In genomic region chr1:12177156-12177998, GRCh38 we compare ENCODE assay signal across 10 cellular contexts. TPM values are rescaled to one million over a fixed set of nuclear protein-coding genes. Genes with fewer than 3 reads are reported as not detected.
A peak's percentile ranks its signal among the peaks of the same experiment; 100 is the strongest.
DNase-seq lines count a peak whose midpoint lies in the region; ATAC-seq, FAIRE-seq and TF ChIP-seq lines count a peak whose summit lies in the region.
"Had no signal": no experiment of that assay in that cellular context is flagged by ENCODE, and none has a peak within 500 bp of the region (broad histone marks: within the 10 kb centered on the region; RNA-seq: fewer than 3 reads in every experiment).

No MANE protein-coding gene starts in this region.

- DNase-seq in HL-60 (ENCODE audit: low read depth in 1 of 2, low spot score in 1 of 2): peak in 1 of 2 experiments; percentile 41
- no peak for DNase-seq in astrocyte (ENCODE audit: low read depth)
- DNase-seq in GM19240 (ENCODE audit: insufficient read length, low spot score): no peak
- DNase-seq in body of pancreas: no peak
- no peak for DNase-seq in D341Med (ENCODE audit: low spot score)

- intact Hi-C loops in body of pancreas (cut with DNase I): no loop called here

- H3K79me2 ChIP-seq in astrocyte (ENCODE audit: insufficient read depth, low read length): no peaks in the 10 kb centered on the region

- H3K4me3 ChIP-seq in BLaER1: no peak overlapping the region
- H3K4me3 ChIP-seq in HL-60 (replicated peaks; ENCODE audit: insufficient read depth, low read length): no peak overlapping the region
- no peak overlapping the region for H3K4me3 ChIP-seq in astrocyte (ENCODE audit: insufficient read depth, low read depth, low read length)
- peak overlapping the region; percentile 54 to 66 for H3K4me3 ChIP-seq in neutrophil (ENCODE audit: low read depth in 1 of 2, low read length in 1 of 2)
- no peak overlapping the region for H3K4me3 ChIP-seq in body of pancreas
- H3K4me3 ChIP-seq: thyroid gland had no signal

- TF ChIP-seq POLR2A in body of pancreas (IDR thresholded peaks at IDR 0.05): no peak

- H3K4me1 ChIP-seq in BLaER1 (peaks cover 85% of the 10 kb centered on the region), astrocyte (ENCODE audit: insufficient read depth, low read length) (peaks cover 18% of the 10 kb centered on the region), neutrophil (ENCODE audit: control insufficient read depth in 1 of 2, insufficient read depth in 1 of 2, low read depth in 1 of 2, low read length in 1 of 2) (peaks cover 100% of the 10 kb centered on the region in 2 experiments), body of pancreas (peaks cover 12% of the 10 kb centered on the region)
- H3K4me1 ChIP-seq: foreskin keratinocyte had no signal

- H3K27me3 ChIP-seq in BLaER1 (no peaks in the 10 kb centered on the region), HL-60 (ENCODE audit: insufficient read depth, poor library complexity, severe bottlenecking) (no peaks in the 10 kb centered on the region), astrocyte (ENCODE audit: insufficient read depth, low read length) (no peaks in the 10 kb centered on the region), neutrophil (no peaks in the 10 kb centered on the region), body of pancreas (no peaks in the 10 kb centered on the region)
- H3K27me3 ChIP-seq: thyroid gland had no signal

- no peak overlapping the region for H3K4me3 Mint-ChIP-seq in astrocyte (ENCODE audit: unreplicated experiment)

- H4K20me1 ChIP-seq in BLaER1 (peaks cover 57% of the 10 kb centered on the region), astrocyte (ENCODE audit: insufficient read depth, low read length) (no peaks in the 10 kb centered on the region)

- TF ChIP-seq CTCF in HL-60 (IDR thresholded peaks at IDR 0.05; ENCODE audit: insufficient read depth, low read length) (no peak), astrocyte (IDR thresholded peaks at IDR 0.05; ENCODE audit: insufficient read depth, low read depth, low read length) (no peak), neutrophil (IDR thresholded peaks at IDR 0.05) (no peak), body of pancreas (IDR thresholded peaks at IDR 0.05) (no peak)

- 67 to 69% methylated on average over 22 to 24 of the region's 24 CpGs for WGBS in body of pancreas, 2 donors

- H3K36me3 ChIP-seq in BLaER1 (no peaks in the 10 kb centered on the region), astrocyte (ENCODE audit: insufficient read depth, low read length) (no peaks in the 10 kb centered on the region), neutrophil (peaks cover 50% of the 10 kb centered on the region), body of pancreas (replicated peaks in 1 of 2; ENCODE audit: insufficient read depth in 1 of 2, low read depth in 2 of 2) (no peaks in the 10 kb centered on the region)
- H3K36me3 ChIP-seq: thyroid gland had no signal

- ATAC-seq in HG02759 (IDR thresholded peaks at IDR 0.05; ENCODE audit: unreplicated experiment) (no peak), body of pancreas (no peak)

- H3K36me3 Mint-ChIP-seq in astrocyte (ENCODE audit: low read depth, unreplicated experiment): no peaks in the 10 kb centered on the region

- H3K4me2 ChIP-seq in BLaER1: peak overlapping the region; percentile 94
- peak overlapping the region; percentile 60 for H3K4me2 ChIP-seq in astrocyte (ENCODE audit: low read length)

- H3K9me3 ChIP-seq in BLaER1: no peaks in the 10 kb centered on the region
- H3K9me3 ChIP-seq in astrocyte (ENCODE audit: insufficient read depth, low read depth, low read length): no peaks in the 10 kb centered on the region
- no peaks in the 10 kb centered on the region for H3K9me3 ChIP-seq in neutrophil
- H3K9me3 ChIP-seq in body of pancreas: no peaks in the 10 kb centered on the region
- H3K9me3 ChIP-seq: thyroid gland had no signal

- H3K27ac ChIP-seq in BLaER1 (no peak overlapping the region), HL-60 (replicated peaks) (peak overlapping the region; percentile 81; the same call in 1 of the 2 replicates), astrocyte (ENCODE audit: low read depth, low read length) (no peak overlapping the region), neutrophil (peak overlapping the region; percentile 97), body of pancreas (peak overlapping the region in 2 of 4 donors; percentile 29 to 74)
- H3K27ac ChIP-seq: foreskin keratinocyte, thyroid gland had no signal

- H3K27ac Mint-ChIP-seq in astrocyte (ENCODE audit: unreplicated experiment): no peak overlapping the region

- H3K27me3 Mint-ChIP-seq in astrocyte (ENCODE audit: low read depth, unreplicated experiment): peaks cover 34% of the 10 kb centered on the region

- no peak overlapping the region for H3K9ac ChIP-seq in BLaER1
- H3K9ac ChIP-seq in astrocyte (ENCODE audit: low read length): no peak overlapping the region

- H3K9me3 Mint-ChIP-seq in astrocyte (ENCODE audit: unreplicated experiment): peaks cover 2% of the 10 kb centered on the region

- peaks cover 12% of the 10 kb centered on the region for H3K4me1 Mint-ChIP-seq in astrocyte (ENCODE audit: low read depth, unreplicated experiment)

- H2AFZ ChIP-seq in astrocyte (ENCODE audit: low read depth, low read length): peak overlapping the region; percentile 39

- no peak for FAIRE-seq in astrocyte (lab: Jason Lieb, UNC)

RNA-seq across cellular contexts. Expression of gene TNFRSF1B, which starts 10.6 kb away (rescaled TPM):
- 0.09 TPM in 1 of 2 replicates, not detected in the other for total RNA-seq in astrocyte
- 10 to 100 TPM; 13.7 to 28.7 TPM for total RNA-seq in body of pancreas

RNA-seq across cellular contexts. Expression of gene VPS13D, which starts 52.5 kb away (rescaled TPM):
- 25.9 and 28.8 TPM in 2 replicates for total RNA-seq in astrocyte
- 10 to 100 TPM; 54.0 to 63.3 TPM for total RNA-seq in body of pancreas

Comparison
In these comparisons a context has a peak if more than half of its experiments do, and no peak if none do; other contexts are left out.
1. H3K27ac ChIP-seq: peak in HL-60 (single experiment) and neutrophil (single experiment); none in BLaER1 (single experiment) and astrocyte (single experiment).
2. H3K4me3 ChIP-seq: peak in neutrophil (2 of 2); none in BLaER1 (single experiment), HL-60 (single experiment), astrocyte (single experiment) and body of pancreas (0 of 2).
3. RNA of gene TNFRSF1B, which starts 10.6 kb away (total RNA-seq): 13.7 to 28.7 TPM in body of pancreas; 0.09 TPM in astrocyte; every median in the first group is over 10 times any median in the second.